Comparison of ENCODE assay signal across 9 cellular contexts in genomic region chr6:16473184-16473907, GRCh38.
DNase-seq lines count a peak whose midpoint lies in the region; ATAC-seq and TF ChIP-seq lines count a peak whose summit lies in the region.
"Had no signal": no experiment of that assay in that cellular context is flagged by ENCODE, and none has a peak within 500 bp of the region (broad histone marks: within the 10 kb centered on the region; RNA-seq: fewer than 3 reads in every experiment).

No MANE protein-coding gene starts in this region.

- peak; percentile 39 for DNase-seq in stimulated activated CD4-positive, alpha-beta T cell treated with anti-CD3 and anti-CD28 coated beads, Interleukin-15, amount 100 ng/mL, for 24 hours
- DNase-seq in stimulated activated CD4-positive, alpha-beta T cell treated with anti-CD3 and anti-CD28 coated beads, Interleukin-2, amount 100 ng/mL, for 48 hours: no peak
- DNase-seq in T-helper 17 cell: no peak
- no peak for DNase-seq in superior temporal gyrus (ENCODE audit: extremely low spot score)
- no peak for DNase-seq in NCI-H2081 (lab: John Stamatoyannopoulos, UW)
- DNase-seq in Calu3: no peak
- no peak for DNase-seq in T-helper 9 cell

- H3K27ac Mint-ChIP-seq in T-helper 17 cell (peak overlapping the region; percentile 95), Calu3 (ENCODE audit: unreplicated experiment) (no peak overlapping the region)

- ATAC-seq in HG02763 (IDR thresholded peaks at IDR 0.05; ENCODE audit: unreplicated experiment) (peak; percentile 43), T-helper 17 cell (no peak)

- no TSS peak for BruUV-seq in Calu3 (replicated peaks; lab: Mats Ljungman, UMichigan)

- H3K36me3 Mint-ChIP-seq in T-helper 17 cell (ENCODE audit: low read depth): peaks cover 6% of the 10 kb centered on the region
- no peaks in the 10 kb centered on the region for H3K36me3 Mint-ChIP-seq in Calu3 (ENCODE audit: insufficient read depth, unreplicated experiment)

- peaks cover 41% of the 10 kb centered on the region for H3K4me1 Mint-ChIP-seq in T-helper 17 cell
- H3K4me1 Mint-ChIP-seq in Calu3 (ENCODE audit: low read depth, unreplicated experiment): no peaks in the 10 kb centered on the region

- intact Hi-C loops in Calu3 (cut with micrococcal nuclease; ENCODE audit: unreplicated experiment): no loop called here

- CTCF ChIA-PET in Calu3 (lab: Charles Lee): no interaction called here

- H3K9me3 ChIP-seq in T-helper 17 cell (ENCODE audit: control insufficient read depth, low read length, poor library complexity, severe bottlenecking): no peaks in the 10 kb centered on the region
- H3K9me3 ChIP-seq: BLaER1 had no signal

- peak overlapping the region; percentile 72 for H3K4me3 Mint-ChIP-seq in T-helper 17 cell
- no peak overlapping the region for H3K4me3 Mint-ChIP-seq in Calu3 (ENCODE audit: low read depth, unreplicated experiment)

- no peaks in the 10 kb centered on the region for H3K9me3 Mint-ChIP-seq in Calu3 (ENCODE audit: low read depth, unreplicated experiment)

- no peak for TF ChIP-seq CTCF in Calu3 (IDR thresholded peaks at IDR 0.05; ENCODE audit: unreplicated experiment)

- no peaks in the 10 kb centered on the region for H3K27me3 Mint-ChIP-seq in T-helper 17 cell
- no peaks in the 10 kb centered on the region for H3K27me3 Mint-ChIP-seq in Calu3 (ENCODE audit: unreplicated experiment)
